In the genomic region with DNA sequence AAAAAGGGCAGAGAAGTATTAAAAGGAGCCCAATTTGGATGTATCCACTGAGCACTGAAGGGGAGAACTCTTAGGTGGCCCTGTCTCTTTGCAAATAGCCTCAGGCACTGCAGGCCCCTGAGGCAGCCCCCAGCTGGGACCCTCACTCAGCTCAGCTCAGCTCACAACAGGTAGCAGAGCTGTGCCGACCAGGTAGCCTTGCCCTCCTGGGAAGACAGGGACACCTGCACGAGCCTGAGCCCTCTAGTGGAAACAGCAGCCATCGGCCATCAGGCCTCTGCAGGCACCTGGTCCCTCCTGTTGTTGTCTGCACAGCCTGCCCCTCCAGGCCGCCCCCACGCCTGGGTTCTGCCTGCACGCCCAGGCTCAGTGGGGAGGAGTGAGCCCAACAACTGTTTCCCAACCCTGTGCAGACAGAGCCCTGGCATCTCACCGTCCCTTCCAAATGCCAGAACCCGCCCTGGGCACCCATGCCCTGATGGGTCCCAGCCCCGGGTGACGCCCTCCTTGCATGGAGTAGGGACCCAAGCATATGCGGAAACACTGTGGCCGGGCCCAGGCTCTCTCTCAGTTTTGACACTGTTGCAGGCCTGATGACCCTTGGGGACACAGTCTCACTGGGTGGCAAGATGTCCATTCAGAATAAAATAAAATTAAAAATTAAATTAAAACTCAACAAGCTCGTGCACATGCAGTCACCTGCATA, we compare ENCODE assay signal across 1 cellular context.
TF ChIP-seq lines count a peak whose summit lies in the region.

No MANE protein-coding gene starts in this region.

TF ChIP-seq in HCT116, 20 proteins besides CTCF, POLR2A, EP300 and RAD21 (continued from another document):
- TF ChIP-seq REST (IDR thresholded peaks at IDR 0.05; ENCODE audit: low read depth): no peak
- no peak for TF ChIP-seq YY1 (IDR thresholded peaks at IDR 0.05; ENCODE audit: extremely low read depth, insufficient replicate concordance, low read depth, low read length)
- TF ChIP-seq ZFX (IDR thresholded peaks at IDR 0.05): no peak
- TF ChIP-seq CBX3 (IDR thresholded peaks at IDR 0.05; ENCODE audit: low read depth): no peak
- TF ChIP-seq CEBPB (IDR thresholded peaks at IDR 0.05; ENCODE audit: low read depth): no peak
- TF ChIP-seq FOSL1 (IDR thresholded peaks at IDR 0.05; ENCODE audit: low read depth): no peak
- no peak for TF ChIP-seq POLR2AphosphoS5 (IDR thresholded peaks at IDR 0.05; ENCODE audit: low read depth, low read length)
- TF ChIP-seq SP1 (IDR thresholded peaks at IDR 0.05; ENCODE audit: low read depth): no peak
- no peak for TF ChIP-seq SRF (IDR thresholded peaks at IDR 0.05; ENCODE audit: low read depth)
- no peak for TF ChIP-seq EGR1 (IDR thresholded peaks at IDR 0.05; ENCODE audit: low read depth)
- no peak for TF ChIP-seq ELF1 (IDR thresholded peaks at IDR 0.05; ENCODE audit: borderline replicate concordance, low read depth)
- TF ChIP-seq ZNF274 (IDR thresholded peaks at IDR 0.05; ENCODE audit: low read depth, low read length): no peak
- TF ChIP-seq TCF7L2 (IDR thresholded peaks at IDR 0.05; ENCODE audit: borderline replicate concordance, extremely low read depth, insufficient read depth, insufficient read length): no peak
- no peak for TF ChIP-seq MAX (IDR thresholded peaks at IDR 0.05)
- TF ChIP-seq EZH2 (IDR thresholded peaks at IDR 0.05): no peak
- TF ChIP-seq ZBTB33 (IDR thresholded peaks at IDR 0.05; ENCODE audit: extremely low read depth, insufficient replicate concordance, low read length): no peak
